8 cellular contexts compared by ENCODE assay signal in genomic region chr19:343941-344624, GRCh38.
DNase-seq lines count a peak whose midpoint lies in the region; ATAC-seq lines count a peak whose summit lies in the region.

No MANE protein-coding gene starts in this region.

- H3K36me3 ChIP-seq in duodenal mucosa (ENCODE audit: control insufficient read depth in 1 of 2, insufficient read depth in 2 of 2, low read length in 2 of 2) (peaks cover 0 to 4% of the 10 kb centered on the region in 2 donors), stomach smooth muscle (ENCODE audit: control insufficient read depth in 2 of 2, insufficient read depth in 2 of 2, low read length in 2 of 2) (peaks cover 0 to 3% of the 10 kb centered on the region in 2 donors)

- no peaks in the 10 kb centered on the region for H3K27me3 ChIP-seq in duodenal mucosa (ENCODE audit: control insufficient read depth in 1 of 2, insufficient read depth in 2 of 2, low read length in 2 of 2)
- H3K27me3 ChIP-seq in stomach smooth muscle (ENCODE audit: control insufficient read depth in 1 of 2, insufficient read depth in 2 of 2, low read length in 2 of 2) = peaks cover 0 to 2% of the 10 kb centered on the region in 2 donors

- H3K9ac ChIP-seq in duodenal mucosa (ENCODE audit: low read depth in 1 of 2, low read length in 2 of 2) = peak overlapping the region in 1 of 2 donors; percentile 3
- H3K9ac ChIP-seq in stomach smooth muscle (ENCODE audit: low read length in 2 of 2) = peak overlapping the region; percentile 69 to 72

- peak; percentile 49 for ATAC-seq in GM18498 (IDR thresholded peaks at IDR 0.05; ENCODE audit: unreplicated experiment)
- ATAC-seq in HG03039 (IDR thresholded peaks at IDR 0.05; ENCODE audit: unreplicated experiment) = peak; percentile 39

- H3K4me1 ChIP-seq in duodenal mucosa (ENCODE audit: control insufficient read depth in 1 of 2, insufficient read depth in 2 of 2, low read length in 2 of 2) = peaks cover 28 to 38% of the 10 kb centered on the region in 2 donors
- H3K4me1 ChIP-seq in stomach smooth muscle (ENCODE audit: control insufficient read depth, insufficient read depth, low read length) = peaks cover 36% of the 10 kb centered on the region

- no peaks in the 10 kb centered on the region for H3K9me3 ChIP-seq in duodenal mucosa (ENCODE audit: control insufficient read depth in 1 of 2, low read length in 2 of 2)
- no peaks in the 10 kb centered on the region for H3K9me3 ChIP-seq in stomach smooth muscle (ENCODE audit: control insufficient read depth in 2 of 2, low read length in 2 of 2)

- DNase-seq in 8988T = peak; percentile 90
- peak; percentile 23 for DNase-seq in T-helper 22 cell (ENCODE audit: low read depth)
- peak; percentile 45 for DNase-seq in midbrain (lab: John Stamatoyannopoulos, UW)
- no peak for DNase-seq in MV-4-11 (lab: John Stamatoyannopoulos, UW)

- H3K27ac ChIP-seq in duodenal mucosa (ENCODE audit: low read depth, low read length) (no peak overlapping the region), stomach smooth muscle (ENCODE audit: low read length) (peak overlapping the region; percentile 41)

- H3K4me3 ChIP-seq in duodenal mucosa (ENCODE audit: low read depth in 1 of 2, low read length in 2 of 2) (peak overlapping the region; percentile 45 to 56), stomach smooth muscle (ENCODE audit: low read length in 2 of 2) (peak overlapping the region; percentile 71 to 78)
